Comparison of ENCODE assay signal across 2 cellular contexts in the genomic region with DNA sequence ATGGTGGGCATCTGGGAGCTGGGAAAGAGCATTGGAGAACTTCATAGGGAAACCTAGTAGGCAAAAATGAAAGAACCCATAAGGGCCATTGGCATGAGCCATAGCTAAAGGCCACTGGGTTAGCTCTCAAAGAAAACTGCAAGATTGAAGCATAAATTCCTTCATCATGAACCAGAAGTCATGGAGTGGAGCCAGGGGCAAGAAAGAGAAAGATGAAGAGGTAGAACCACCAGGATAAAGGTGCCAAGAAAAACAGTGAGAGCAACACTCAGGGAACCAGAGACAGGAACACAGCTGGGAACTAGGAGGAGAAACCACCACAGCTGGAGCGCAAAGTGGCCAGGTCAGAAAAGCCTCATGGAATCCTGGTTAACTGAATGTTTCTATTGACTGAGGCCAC.
TF ChIP-seq lines count a peak whose summit lies in the region.

No MANE protein-coding gene starts in this region.

TF ChIP-seq in H1, 55 proteins besides CTCF, POLR2A, EP300 and RAD21:
- TF ChIP-seq FOSL1 (IDR thresholded peaks at IDR 0.05; ENCODE audit: insufficient read depth, low read depth, low read length) (no peak), POLR2AphosphoS5 (IDR thresholded peaks at IDR 0.05; ENCODE audit: low read depth, low read length) (no peak), CBX8 (IDR thresholded peaks at IDR 0.05; ENCODE audit: borderline replicate concordance, low read depth, low read length) (no peak)

TF ChIP-seq in GM12891, 5 proteins besides CTCF, POLR2A, EP300 and RAD21:
- TF ChIP-seq PAX5 (IDR thresholded peaks at IDR 0.05; ENCODE audit: insufficient read depth, low read length, severe bottlenecking) (no peak), TAF1 (IDR thresholded peaks at IDR 0.05; ENCODE audit: low read depth, low read length) (no peak), POLR2AphosphoS5 (IDR thresholded peaks at IDR 0.05; ENCODE audit: low read depth, low read length) (no peak)
